Comparison of ENCODE assay signal across 11 cellular contexts in genomic region chr4:89949782-89950387, GRCh38. TPM values are rescaled to one million over a fixed set of nuclear protein-coding genes. Genes with fewer than 3 reads are reported as not detected.
A peak's percentile ranks its signal among the peaks of the same experiment; 100 is the strongest.
DNase-seq lines count a peak whose midpoint lies in the region; ATAC-seq, FAIRE-seq and TF ChIP-seq lines count a peak whose summit lies in the region.
"Had no signal": no experiment of that assay in that cellular context is flagged by ENCODE, and none has a peak within 500 bp of the region (broad histone marks: within the 10 kb centered on the region; RNA-seq: fewer than 3 reads in every experiment).

No MANE protein-coding gene starts in this region.

- DNase-seq in cardiac muscle cell (ENCODE audit: low read depth in 1 of 2, low spot score in 1 of 2) (peak in 1 of 2 donors; percentile 4), right atrium auricular region (ENCODE audit: low spot score) (no peak), GM12878 (ENCODE audit: low read depth, low spot score) (no peak), upper lobe of right lung (no peak), SK-N-DZ (ENCODE audit: low spot score) (no peak)
- DNase-seq: CD4-positive, alpha-beta T cell; NCI-H526 treated with DMSO at 0.1 percent for 48 hours; stimulated activated naive CD8-positive, alpha-beta T cell treated with anti-CD3 and anti-CD28 coated beads, Interleukin-15, Interleukin-2, amounts not matched to agents 100 U/mL and 50 U/mL, for 24 hours had no signal

- peak; percentile 9 for TF ChIP-seq CTCF in cardiac muscle cell (IDR thresholded peaks at IDR 0.05; ENCODE audit: low read depth, low read length)
- TF ChIP-seq CTCF in right atrium auricular region (IDR thresholded peaks at IDR 0.05) = peak in 1 of 2 donors; percentile 16
- TF ChIP-seq CTCF in KMS-11 (conservative IDR thresholded peaks at IDR 0.05; ENCODE audit: low read depth, low read length) = peak; percentile 47; the same call in 1 of the 2 replicates
- TF ChIP-seq CTCF in GM12878 (IDR thresholded peaks at IDR 0.05 in 2 of 3, conservative IDR thresholded peaks at IDR 0.05 in 1 of 3; ENCODE audit: control insufficient read depth in 2 of 3, extremely low read depth in 1 of 3, insufficient read depth in 1 of 3, low read depth in 3 of 3, low read length in 3 of 3) = peak; percentile 32 to 47 (median 44); a peak in 3 of 6 replicates
- peak; percentile 21 for TF ChIP-seq CTCF in upper lobe of right lung (IDR thresholded peaks at IDR 0.05)

- in situ Hi-C loops in GM12878 (cut with MboI) = loop anchor here (5.0 kb wide), 1 partner anchor 342 kb away; no protein-coding TSS in a partner anchor

- H3K4me1 ChIP-seq in cardiac muscle cell (ENCODE audit: low read depth) (no peaks in the 10 kb centered on the region), right atrium auricular region (no peaks in the 10 kb centered on the region), KMS-11 (ENCODE audit: low read depth, poor library complexity, severe bottlenecking) (no peaks in the 10 kb centered on the region), GM12878 (ENCODE audit: control insufficient read depth, insufficient read depth, low read length) (no peaks in the 10 kb centered on the region), upper lobe of right lung (no peaks in the 10 kb centered on the region)

- POLR2A ChIA-PET in GM12878 (lab: Charles Lee) = no interaction called here

- ATAC-seq in GM12878 (peak; percentile 74), upper lobe of right lung (no peak), HG03025 (IDR thresholded peaks at IDR 0.05; ENCODE audit: low FRiP score, unreplicated experiment) (no peak), GM19397 (IDR thresholded peaks at IDR 0.05; ENCODE audit: unreplicated experiment) (no peak)
- ATAC-seq: stimulated activated naive CD8-positive, alpha-beta T cell treated with anti-CD3 and anti-CD28 coated beads, Interleukin-15, Interleukin-2, amounts not matched to agents 100 U/mL and 50 U/mL, for 24 hours had no signal

- FAIRE-seq in GM12878 (lab: Jason Lieb, UNC) = no peak

- no peak overlapping the region for H2AFZ ChIP-seq in KMS-11 (ENCODE audit: low read depth)
- no peak overlapping the region for H2AFZ ChIP-seq in GM12878 (ENCODE audit: control insufficient read depth, low read depth, low read length)

- no peak for TF ChIP-seq POLR2A in GM12878 (IDR thresholded peaks at IDR 0.05; ENCODE audit: low read depth, low read length)

- SMC1A ChIA-PET in GM12878 (lab: Charles Lee; ENCODE audit: uncharacterized antibody, unreplicated experiment) = interaction anchor here (0.6 to 0.9 kb wide), 2 partner anchors 37 to 70 kb away, joined by 3 read pairs; no protein-coding TSS in a partner anchor

- WGBS in GM12878 (ENCODE audit: insufficient coverage, insufficient replicate concordance, low lambda C conversion rate, missing lambda C conversion rate) = 18% methylated on average over 2 of the region's 2 CpGs

- no peaks in the 10 kb centered on the region for H3K27me3 ChIP-seq in cardiac muscle cell
- no peaks in the 10 kb centered on the region for H3K27me3 ChIP-seq in right atrium auricular region
- H3K27me3 ChIP-seq in KMS-11 (ENCODE audit: insufficient read depth, low read depth) = no peaks in the 10 kb centered on the region
- no peaks in the 10 kb centered on the region for H3K27me3 ChIP-seq in GM12878 (replicated peaks in 1 of 2; ENCODE audit: control insufficient read depth in 2 of 2, insufficient read depth in 2 of 2, low read length in 1 of 2)
- H3K27me3 ChIP-seq in upper lobe of right lung = no peaks in the 10 kb centered on the region

- TF ChIP-seq RAD21 in GM12878 (IDR thresholded peaks at IDR 0.05; ENCODE audit: insufficient read depth, low read depth, low read length) = peak; percentile 50

- TF ChIP-seq EP300 in GM12878 (IDR thresholded peaks at IDR 0.05; ENCODE audit: borderline replicate concordance in 1 of 2, control insufficient read depth in 1 of 2, low read depth in 2 of 2, low read length in 2 of 2) = no peak

- CTCF ChIA-PET in GM12878 (lab: Yijun Ruan, JAX) = interaction anchor here (0.6 to 1.9 kb wide), 6 partner anchors 9 to 344 kb away, joined by 3 to 7 read pairs (median 3); no protein-coding TSS in a partner anchor

- BruUV-seq in GM12878 (replicated peaks; lab: Mats Ljungman, UMichigan) = no TSS peak

- RAD21 ChIA-PET in GM12878 (lab: Charles Lee; ENCODE audit: unreplicated experiment) = no interaction called here

- H3K9me3 ChIP-seq in cardiac muscle cell (ENCODE audit: low read depth) (no peaks in the 10 kb centered on the region), right atrium auricular region (no peaks in the 10 kb centered on the region), GM12878 (replicated peaks; ENCODE audit: control insufficient read depth, insufficient read depth, low read length) (no peaks in the 10 kb centered on the region), upper lobe of right lung (no peaks in the 10 kb centered on the region)

- H3K4me2 ChIP-seq in KMS-11 (no peak overlapping the region), GM12878 (ENCODE audit: control insufficient read depth, insufficient read depth) (no peak overlapping the region)

- H3K9ac ChIP-seq in KMS-11 = no peak overlapping the region
- H3K9ac ChIP-seq in GM12878 (ENCODE audit: control insufficient read depth, insufficient read depth, low read length) = no peak overlapping the region

- H3K4me3 ChIP-seq in cardiac muscle cell = no peak overlapping the region
- no peak overlapping the region for H3K4me3 ChIP-seq in right atrium auricular region
- H3K4me3 ChIP-seq in KMS-11 (IDR thresholded peaks at IDR 0.05; ENCODE audit: insufficient read depth, low read depth, low read length) = no peak overlapping the region
- H3K4me3 ChIP-seq in GM12878 = no peak overlapping the region
- no peak overlapping the region for H3K4me3 ChIP-seq in upper lobe of right lung

- intact Hi-C loops in GM12878 (cut with micrococcal nuclease; ENCODE audit: unreplicated experiment) (loop anchor here (2.0 kb wide), 1 partner anchor 343 kb away; no protein-coding TSS in a partner anchor), upper lobe of right lung (cut with DNase I) (no loop called here)

- H3K36me3 ChIP-seq in cardiac muscle cell = no peaks in the 10 kb centered on the region
- H3K36me3 ChIP-seq in right atrium auricular region = no peaks in the 10 kb centered on the region
- no peaks in the 10 kb centered on the region for H3K36me3 ChIP-seq in KMS-11 (ENCODE audit: insufficient read depth)
- H3K36me3 ChIP-seq in GM12878 (ENCODE audit: control insufficient read depth in 2 of 2, insufficient read depth in 2 of 2, low read length in 1 of 2) = no peaks in the 10 kb centered on the region
- no peaks in the 10 kb centered on the region for H3K36me3 ChIP-seq in upper lobe of right lung

- H4K20me1 ChIP-seq in KMS-11 (ENCODE audit: insufficient read depth) (no peaks in the 10 kb centered on the region), GM12878 (ENCODE audit: control insufficient read depth, insufficient read depth) (no peaks in the 10 kb centered on the region)

- no peaks in the 10 kb centered on the region for H3K79me2 ChIP-seq in KMS-11 (ENCODE audit: insufficient read depth, low read depth)
- H3K79me2 ChIP-seq in GM12878 (ENCODE audit: control insufficient read depth, insufficient read depth, low read length) = no peaks in the 10 kb centered on the region

- H3K27ac ChIP-seq in cardiac muscle cell (no peak overlapping the region), right atrium auricular region (no peak overlapping the region), KMS-11 (no peak overlapping the region), GM12878 (ENCODE audit: control insufficient read depth, insufficient read depth) (no peak overlapping the region), upper lobe of right lung (no peak overlapping the region)

TF ChIP-seq in GM12878, 131 proteins besides CTCF, POLR2A, EP300 and RAD21:
- peak; percentile 41; the same call in 1 of the 2 replicates for TF ChIP-seq SMC3 (IDR thresholded peaks at IDR 0.05; ENCODE audit: borderline replicate concordance, low read length)
- no peak for TF ChIP-seq IRF4 (IDR thresholded peaks at IDR 0.05; ENCODE audit: low read depth, low read length)
- no peak for TF ChIP-seq SREBF2 (IDR thresholded peaks at IDR 0.05; ENCODE audit: low read length)

RNA-seq across cellular contexts. Expression of gene MMRN1, which starts 55.2 kb away (rescaled TPM):
- total RNA-seq in cardiac muscle cell (0.27 and 1.3 TPM in 2 replicates), right atrium auricular region (10 to 100 TPM in 1 of 2 donors, 1 to 10 TPM in 1; 6.9 to 35.8 TPM), GM12878 (2014; rRNA removed) (1.0 and 1.7 TPM in 2 replicates), GM12878 (2014; rRNA removed; fragmentation: Illumina TruSeq; extraction: Trizol) (1.5 and 1.7 TPM in 2 replicates), GM12878 (2021) (0.85 and 1.1 TPM in 2 replicates), upper lobe of right lung (67.4 TPM)
- polyA plus RNA-seq in cardiac muscle cell (0.54 and 0.83 TPM in 2 replicates), GM12878 (2011; rRNA removed) (3.9 and 6.6 TPM in 2 replicates), GM12878 (2014; fragmentation: Illumina TruSeq; extraction: Trizol) (1.3 and 2.0 TPM in 2 replicates), GM12878 (2014; fragmentation: Nextera tagmentation; extraction: Ambion mirVana) (under 1 TPM; 0.53 to 0.55 TPM), GM12878 (2014; rRNA removed) (0.50 and 0.77 TPM in 2 replicates), GM12878 (2016; fragmentation: Nextera tagmentation; extraction: Ambion mirVana) (under 1 TPM; 0.58 to 0.71 TPM)
- 7.9 and 9.3 TPM in 2 replicates for total RNA-seq in GM12878 (2013; cell fraction: nucleolus; rRNA removed)
- not detected for polyA plus RNA-seq in GM12878 (2011; ENCODE audit: low read depth)
- polyA plus RNA-seq in GM12878 (2011; cell fraction: cytosol; rRNA removed) = 1.2 and 1.6 TPM in 2 replicates
- 4.8 and 5.1 TPM in 2 replicates for polyA plus RNA-seq in GM12878 (2011; cell fraction: nucleus; rRNA removed)
- 0.14 and 0.25 TPM in 2 replicates for polyA plus RNA-seq in GM12878 (2012)
- 2.6 and 5.7 TPM in 2 replicates for polyA minus RNA-seq in GM12878 (2011; rRNA and poly(A)+ RNA removed)
- polyA minus RNA-seq in GM12878 (2011; cell fraction: cytosol; rRNA and poly(A)+ RNA removed) = 1.7 and 2.8 TPM in 2 replicates
- 6.2 and 8.7 TPM in 2 replicates for polyA minus RNA-seq in GM12878 (2011; cell fraction: nucleus; rRNA and poly(A)+ RNA removed)
- polyA plus RNA-seq in SK-N-DZ (2014; cell fraction: cytosol; rRNA removed) = 0.05 and 0.09 TPM in 2 replicates
- 1.2 TPM in 1 of 2 replicates, not detected in the other for polyA plus RNA-seq in SK-N-DZ (2014; cell fraction: nucleus; rRNA removed)
